Comparison of ENCODE assay signal across 23 cellular contexts in genomic region chr1:25026304-25026703, GRCh38.
"Had no signal": no experiment of that assay in that cellular context is flagged by ENCODE, and none has a peak within 500 bp of the region (broad histone marks: within the 10 kb centered on the region; RNA-seq: fewer than 3 reads in every experiment).

No MANE protein-coding gene starts in this region.

- H3K27me3 ChIP-seq: right atrium auricular region had no signal

- H3K9me3 Mint-ChIP-seq: activated naive CD4-positive, alpha-beta T cell treated with anti-CD3 and anti-CD28 coated beads for 36 hours; central memory CD8-positive, alpha-beta T cell; naive B cell; neural crest cell; stimulated activated naive CD8-positive, alpha-beta T cell treated with anti-CD3 and anti-CD28 coated beads, Interleukin-15, amount 100 ng/mL, for 72 hours had no signal

- H3K4me3 Mint-ChIP-seq: activated naive CD4-positive, alpha-beta T cell treated with anti-CD3 and anti-CD28 coated beads for 36 hours; central memory CD8-positive, alpha-beta T cell; neural crest cell; WTC11 had no signal

- DNase-seq: activated CD4-positive, alpha-beta T cell treated with anti-CD3 and anti-CD28 coated beads for 4 hours; aorta; erythroblast; kidney glomerular epithelial cell; mesenchymal stem cell; naive B cell; stimulated activated CD4-positive, alpha-beta T cell treated with anti-CD3 and anti-CD28 coated beads, Interleukin-12 subunit alpha, Interleukin-12 subunit beta, amount 100 ng/mL, for 4 hours; stimulated activated CD4-positive, alpha-beta T cell treated with anti-CD3 and anti-CD28 coated beads, Interleukin-1b, Interleukin-23, amount 100 ng/mL, for 48 hours; stimulated activated CD8-positive, alpha-beta memory T cell treated with anti-CD3 and anti-CD28 coated beads, Interleukin-4, amount 100 ng/mL, for 48 hours; trophoblast cell had no signal

- H3K36me3 Mint-ChIP-seq: naive B cell had no signal

- FAIRE-seq: endometrium had no signal

- H3K36me3 ChIP-seq: gastroesophageal sphincter, heart left ventricle, prostate gland, right atrium auricular region had no signal

- H3K9me3 ChIP-seq: gastroesophageal sphincter, heart left ventricle, mucosa of descending colon, prostate gland, right atrium auricular region had no signal

- H3K4me3 ChIP-seq: coronary artery, gastroesophageal sphincter, heart left ventricle, mucosa of descending colon, prostate gland, right atrium auricular region had no signal

- H3K4me1 ChIP-seq: prostate gland had no signal

- ATAC-seq: gastroesophageal sphincter; heart left ventricle; left ventricle myocardium superior; mucosa of descending colon; stimulated activated naive CD8-positive, alpha-beta T cell treated with anti-CD3 and anti-CD28 coated beads, Interleukin-15, amount 100 ng/mL, for 72 hours had no signal

- H3K27me3 Mint-ChIP-seq: central memory CD8-positive, alpha-beta T cell; naive B cell; stimulated activated naive CD8-positive, alpha-beta T cell treated with anti-CD3 and anti-CD28 coated beads, Interleukin-15, amount 100 ng/mL, for 72 hours had no signal

- H3K27ac ChIP-seq: coronary artery, gastroesophageal sphincter, heart left ventricle, prostate gland, right atrium auricular region had no signal

- H3K27ac Mint-ChIP-seq: WTC11 had no signal
